In the genomic region with DNA sequence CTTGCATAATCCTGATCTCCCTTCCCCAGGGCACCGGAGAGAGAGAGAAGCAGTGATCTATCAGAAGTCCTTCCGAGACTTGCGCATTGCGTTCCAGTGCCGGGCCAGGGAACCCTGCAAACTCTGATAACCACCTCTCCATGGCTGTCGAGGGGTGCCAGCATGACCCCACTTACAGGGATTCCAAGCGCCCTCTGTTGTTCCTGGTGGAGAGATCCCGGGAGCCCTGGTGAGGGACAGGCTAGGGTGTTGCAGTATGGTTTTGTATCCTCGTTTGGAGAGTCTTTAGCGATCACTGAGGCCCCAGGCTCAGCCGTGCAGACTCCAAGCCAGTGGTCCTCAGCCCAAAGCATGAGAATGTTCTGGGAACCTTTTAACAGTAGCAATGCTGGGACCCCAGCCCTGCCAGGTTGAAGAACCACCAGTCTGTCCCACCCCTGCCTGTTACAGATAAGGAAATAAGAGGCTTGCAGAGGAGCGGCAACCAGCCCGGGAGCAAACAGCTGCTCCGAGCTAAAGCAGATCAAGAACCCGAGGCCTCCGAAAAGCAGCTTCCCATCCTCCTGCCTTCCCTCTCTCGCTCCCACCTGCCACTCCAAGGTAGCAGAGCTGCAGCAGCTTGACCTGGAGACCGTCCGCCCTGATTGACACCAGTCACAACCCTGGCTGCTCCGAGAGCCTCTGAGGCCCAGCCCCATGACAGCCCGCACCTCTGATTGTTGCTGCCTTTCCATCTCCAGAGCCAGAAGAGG, we compare ENCODE assay signal across 21 cellular contexts.
"Had no signal": no experiment of that assay in that cellular context is flagged by ENCODE, and none has a peak within 500 bp of the region (broad histone marks: within the 10 kb centered on the region; RNA-seq: fewer than 3 reads in every experiment).

No MANE protein-coding gene starts in this region.

- H3K9me3 Mint-ChIP-seq: activated CD4-positive, alpha-beta T cell treated with anti-CD3 and anti-CD28 coated beads, Interleukin-2, amount 10 ng/mL, durations not matched to agents 24 days and 14 days; activated CD8-positive, alpha-beta T cell treated with anti-CD3 and anti-CD28 coated beads for 36 hours; activated naive CD8-positive, alpha-beta T cell treated with anti-CD3 and anti-CD28 coated beads for 36 hours; activated T-helper 17 cell treated with anti-CD3 and anti-CD28 coated beads, Interleukin-2, amount 50 U/mL, for 72 hours; nephron progenitor cell had no signal

- H3K4me3 Mint-ChIP-seq: activated CD4-positive, alpha-beta T cell treated with anti-CD3 and anti-CD28 coated beads, Interleukin-2, amount 10 ng/mL, durations not matched to agents 24 days and 14 days; activated CD8-positive, alpha-beta T cell treated with anti-CD3 and anti-CD28 coated beads for 36 hours; activated naive CD8-positive, alpha-beta T cell treated with anti-CD3 and anti-CD28 coated beads for 36 hours; activated T-helper 17 cell treated with anti-CD3 and anti-CD28 coated beads, Interleukin-2, amount 50 U/mL, for 72 hours; nephron progenitor cell had no signal

- H3K4me1 Mint-ChIP-seq: activated CD4-positive, alpha-beta T cell treated with anti-CD3 and anti-CD28 coated beads, Interleukin-2, amount 10 ng/mL, durations not matched to agents 24 days and 14 days; activated naive CD8-positive, alpha-beta T cell treated with anti-CD3 and anti-CD28 coated beads for 36 hours; activated T-helper 17 cell treated with anti-CD3 and anti-CD28 coated beads, Interleukin-2, amount 50 U/mL, for 72 hours had no signal

- H3K36me3 Mint-ChIP-seq: activated naive CD8-positive, alpha-beta T cell treated with anti-CD3 and anti-CD28 coated beads for 36 hours had no signal

- DNase-seq: activated CD4-positive, alpha-beta T cell treated with anti-CD3 and anti-CD28 coated beads, Interleukin-2, amount 10 ng/mL, durations not matched to agents 24 days and 14 days; activated CD8-positive, alpha-beta T cell treated with anti-CD3 and anti-CD28 coated beads for 36 hours; activated naive CD4-positive, alpha-beta T cell; activated naive CD8-positive, alpha-beta T cell treated with anti-CD3 and anti-CD28 coated beads for 36 hours; activated T-cell treated with anti-CD3 and anti-CD28 coated beads, Interleukin-2, amount 50 U/mL, for 1 hour; body of pancreas; caudate nucleus; dorsolateral prefrontal cortex; foreskin fibroblast; hippocampal formation; left lung; nephron progenitor cell; psoas muscle; stimulated activated CD4-positive, alpha-beta T cell treated with anti-CD3 and anti-CD28 coated beads, Interleukin-4, amount 100 ng/mL, for 1 hour; SW 1271; T-helper 2 cell; upper lobe of right lung had no signal

- H3K9me3 ChIP-seq: body of pancreas, left lung, psoas muscle, thoracic aorta, upper lobe of right lung had no signal

- H3K36me3 ChIP-seq: left lung, thoracic aorta, upper lobe of right lung had no signal

- H3K4me3 ChIP-seq: body of pancreas, dorsolateral prefrontal cortex, left lung, psoas muscle, smooth muscle cell, thoracic aorta, upper lobe of right lung had no signal

- H3K27ac ChIP-seq: body of pancreas, dorsolateral prefrontal cortex, epithelial cell of prostate, left lung, psoas muscle, thoracic aorta, upper lobe of right lung had no signal

- H3K27ac Mint-ChIP-seq: activated CD4-positive, alpha-beta T cell treated with anti-CD3 and anti-CD28 coated beads, Interleukin-2, amount 10 ng/mL, durations not matched to agents 24 days and 14 days; activated CD8-positive, alpha-beta T cell treated with anti-CD3 and anti-CD28 coated beads for 36 hours; activated naive CD8-positive, alpha-beta T cell treated with anti-CD3 and anti-CD28 coated beads for 36 hours; activated T-helper 17 cell treated with anti-CD3 and anti-CD28 coated beads, Interleukin-2, amount 50 U/mL, for 72 hours; nephron progenitor cell had no signal

- H3K4me1 ChIP-seq: body of pancreas, left lung, psoas muscle, upper lobe of right lung had no signal
